In genomic region chr17:40645932-40646331, GRCh38 we compare ENCODE assay signal across 13 cellular contexts. TPM values are rescaled to one million over a fixed set of nuclear protein-coding genes. Genes with fewer than 3 reads are reported as not detected.
A peak's percentile ranks its signal among the peaks of the same experiment; 100 is the strongest.
DNase-seq lines count a peak whose midpoint lies in the region; ATAC-seq and TF ChIP-seq lines count a peak whose summit lies in the region.
"Had no signal": no experiment of that assay in that cellular context is flagged by ENCODE, and none has a peak within 500 bp of the region (broad histone marks: within the 10 kb centered on the region; RNA-seq: fewer than 3 reads in every experiment).

No MANE protein-coding gene starts in this region.

- WGBS in smooth muscle cell (ENCODE audit: low lambda C conversion rate) = 97% methylated on average over 2 of the region's 2 CpGs

- peaks cover 39% of the 10 kb centered on the region for H3K36me3 Mint-ChIP-seq in activated CD4-positive, alpha-beta T cell treated with anti-CD3 and anti-CD28 coated beads, Interleukin-2, amount 10 ng/mL, durations not matched to agents 7 days and 5 days (ENCODE audit: low read depth)

- H3K9me3 Mint-ChIP-seq in activated CD4-positive, alpha-beta T cell treated with anti-CD3 and anti-CD28 coated beads, Interleukin-2, amount 10 ng/mL, durations not matched to agents 7 days and 5 days = no peaks in the 10 kb centered on the region

- peaks cover 29% of the 10 kb centered on the region for H4K20me1 ChIP-seq in smooth muscle cell (ENCODE audit: low read depth)

- intact Hi-C loops in uterus (cut with DNase I; ENCODE audit: low total_unique reads) (no loop called here), left colon (cut with DNase I, micrococcal nuclease) (no loop called here)

- no peak for DNase-seq in activated CD4-positive, alpha-beta T cell treated with anti-CD3 and anti-CD28 coated beads, Interleukin-2, amount 10 ng/mL, durations not matched to agents 7 days and 5 days
- DNase-seq in activated CD4-positive, alpha-beta T cell treated with anti-CD3 and anti-CD28 coated beads, Interleukin-2, amount 50 U/mL, for 4 hours = no peak
- DNase-seq in SK-N-MC (ENCODE audit: low read depth, low spot score) (no peak), fibroblast of peridontal ligament (ENCODE audit: extremely low read depth) (peak; percentile 11), smooth muscle cell (lab: John Stamatoyannopoulos, UW; ENCODE audit: unreplicated experiment) (no peak), cerebellar nuclear complex (lab: John Stamatoyannopoulos, UW) (no peak), uterus (no peak), left colon (no peak)
- DNase-seq: anterior cingulate cortex, NCI-H1930 had no signal

- H3K27ac ChIP-seq in SK-N-MC = no peak overlapping the region; the same call in 1 of the 2 replicates
- H3K27ac ChIP-seq in smooth muscle cell (ENCODE audit: low read depth) = no peak overlapping the region
- no peak overlapping the region for H3K27ac ChIP-seq in uterus
- H3K27ac ChIP-seq: right atrium auricular region had no signal

- H3K27ac Mint-ChIP-seq in activated CD4-positive, alpha-beta T cell treated with anti-CD3 and anti-CD28 coated beads, Interleukin-2, amount 10 ng/mL, durations not matched to agents 7 days and 5 days = no peak overlapping the region

- peak overlapping the region; percentile 95 for H3K4me3 Mint-ChIP-seq in activated CD4-positive, alpha-beta T cell treated with anti-CD3 and anti-CD28 coated beads, Interleukin-2, amount 10 ng/mL, durations not matched to agents 7 days and 5 days

- H3K4me1 ChIP-seq in smooth muscle cell (ENCODE audit: low read depth) = peaks cover 22% of the 10 kb centered on the region
- H3K4me1 ChIP-seq in uterus = peaks cover 0 to 13% of the 10 kb centered on the region in 2 donors

- H3K27me3 ChIP-seq in smooth muscle cell (ENCODE audit: low read depth) (no peaks in the 10 kb centered on the region), uterus (no peaks in the 10 kb centered on the region)
- H3K27me3 ChIP-seq: right atrium auricular region had no signal

- H3K9ac ChIP-seq in SK-N-MC (ENCODE audit: insufficient read length) (peak overlapping the region; percentile 98), smooth muscle cell (ENCODE audit: low read depth) (no peak overlapping the region)

- H3K36me3 ChIP-seq in SK-N-MC (ENCODE audit: insufficient read depth, low read length) = peaks cover 54% of the 10 kb centered on the region
- peaks cover 7% of the 10 kb centered on the region for H3K36me3 ChIP-seq in smooth muscle cell (ENCODE audit: low read depth)
- H3K36me3 ChIP-seq in uterus = no peaks in the 10 kb centered on the region

- H3K9me3 ChIP-seq in SK-N-MC (ENCODE audit: low read depth, low read length) (no peaks in the 10 kb centered on the region), smooth muscle cell (replicated peaks; ENCODE audit: low read depth) (no peaks in the 10 kb centered on the region), uterus (no peaks in the 10 kb centered on the region)
- H3K9me3 ChIP-seq: right atrium auricular region had no signal

- peak overlapping the region; percentile 90 for H3K4me3 ChIP-seq in SK-N-MC
- H3K4me3 ChIP-seq in smooth muscle cell = peak overlapping the region; percentile 84
- no peak overlapping the region for H3K4me3 ChIP-seq in uterus

- H3K4me1 Mint-ChIP-seq in activated CD4-positive, alpha-beta T cell treated with anti-CD3 and anti-CD28 coated beads, Interleukin-2, amount 10 ng/mL, durations not matched to agents 7 days and 5 days = peaks cover 56% of the 10 kb centered on the region

- TF ChIP-seq CTCF in smooth muscle cell (IDR thresholded peaks at IDR 0.05; ENCODE audit: borderline replicate concordance, insufficient read depth, poor library complexity, severe bottlenecking) = no peak
- TF ChIP-seq CTCF in uterus (IDR thresholded peaks at IDR 0.05) = no peak

- no peaks in the 10 kb centered on the region for H3K27me3 Mint-ChIP-seq in activated CD4-positive, alpha-beta T cell treated with anti-CD3 and anti-CD28 coated beads, Interleukin-2, amount 10 ng/mL, durations not matched to agents 7 days and 5 days

- no peak for TF ChIP-seq POLR2A in uterus (IDR thresholded peaks at IDR 0.05)

- peaks cover 66% of the 10 kb centered on the region for H3K79me2 ChIP-seq in smooth muscle cell (ENCODE audit: low read depth)

- no peaks in the 10 kb centered on the region for H3F3A ChIP-seq in smooth muscle cell (ENCODE audit: low read depth)

- POLR2A ChIA-PET in activated CD4-positive, alpha-beta T cell treated with anti-CD3 and anti-CD28 coated beads, Interleukin-2, amount 10 ng/mL, durations not matched to agents 7 days and 5 days (lab: Charles Lee) = interaction anchor here (0.6 kb wide), 1 partner anchor 20 kb away, joined by 6 read pairs; no protein-coding TSS in a partner anchor

- no peak for ATAC-seq in left colon
- ATAC-seq: Panc1 had no signal

- H2AFZ ChIP-seq in smooth muscle cell (ENCODE audit: low read depth) = no peak overlapping the region

- H3K4me2 ChIP-seq in smooth muscle cell = peak overlapping the region; percentile 90

- CTCF ChIA-PET in activated CD4-positive, alpha-beta T cell treated with anti-CD3 and anti-CD28 coated beads, Interleukin-2, amount 10 ng/mL, durations not matched to agents 7 days and 5 days (lab: Charles Lee) = interaction anchor here (1.0 to 2.6 kb wide), 7 partner anchors 11 to 213 kb away, joined by 3 to 7 read pairs (median 5); no protein-coding TSS in a partner anchor

RNA-seq across cellular contexts. Expression of gene SMARCE1, which starts 1.7 kb away (rescaled TPM):
- total RNA-seq in activated CD4-positive, alpha-beta T cell treated with anti-CD3 and anti-CD28 coated beads, Interleukin-2, amount 10 ng/mL, durations not matched to agents 7 days and 5 days = 100 to 1,000 TPM; 110 to 117 TPM
- total RNA-seq in smooth muscle cell (87.5 and 95.9 TPM in 2 replicates), uterus (100 to 1,000 TPM; 109 to 401 (median 159) TPM), left colon (10 to 100 TPM; 74.5 to 76.4 TPM)
- polyA plus RNA-seq in smooth muscle cell = 101 and 115 TPM in 2 replicates

RNA-seq across cellular contexts. Expression of gene KRT222, which starts 19.0 kb away (rescaled TPM):
- total RNA-seq in activated CD4-positive, alpha-beta T cell treated with anti-CD3 and anti-CD28 coated beads, Interleukin-2, amount 10 ng/mL, durations not matched to agents 7 days and 5 days = not detected
- not detected in 2 replicates for total RNA-seq in smooth muscle cell
- not detected in 2 replicates for polyA plus RNA-seq in smooth muscle cell
- total RNA-seq in uterus = 1 to 10 TPM in 3 of 4 donors, not detected in 1; 1.6 to 4.2 (median 2.6) TPM
- total RNA-seq in left colon = under 1 TPM; 0.27 to 0.67 TPM

RNA-seq across cellular contexts. Expression of gene KRT24, which starts 57.6 kb away (rescaled TPM):
- not detected for total RNA-seq in activated CD4-positive, alpha-beta T cell treated with anti-CD3 and anti-CD28 coated beads, Interleukin-2, amount 10 ng/mL, durations not matched to agents 7 days and 5 days
- total RNA-seq in smooth muscle cell (not detected in 2 replicates), uterus (not detected), left colon (1 to 10 TPM in 1 of 2 donors, under 1 TPM in 1; 0.46 to 1.3 TPM)
- polyA plus RNA-seq in smooth muscle cell = not detected in 2 replicates
- total RNA-seq: liver, right atrium auricular region had no signal
- polyA plus RNA-seq: liver had no signal

Comparison
In these comparisons a context has a peak if more than half of its experiments do, and no peak if none do; other contexts are left out.
1. H3K4me3 ChIP-seq: peak in SK-N-MC (single experiment) and smooth muscle cell (single experiment); none in uterus (0 of 2).